Comparison of ENCODE assay signal across 9 cellular contexts in genomic region chr12:24835377-24835776, GRCh38.
"Had no signal": no experiment of that assay in that cellular context is flagged by ENCODE, and none has a peak within 500 bp of the region (broad histone marks: within the 10 kb centered on the region; RNA-seq: fewer than 3 reads in every experiment).

No MANE protein-coding gene starts in this region.

- DNase-seq: GM23248, GOT3, H7, IMR-90, KG1 had no signal

- FAIRE-seq: HTR-8/SVneo, K562 had no signal

- H3K4me1 ChIP-seq: HAP-1 had no signal

- H3K27ac ChIP-seq: GM23248 had no signal

- ATAC-seq: HCT116, K562 had no signal

- H3K4me3 ChIP-seq: GM23248, HAP-1, K562 had no signal

- H3K9me3 ChIP-seq: HAP-1 had no signal
